20 cellular contexts compared by ENCODE assay signal in genomic region chr6:141313986-141314385, GRCh38.
A peak's percentile ranks its signal among the peaks of the same experiment; 100 is the strongest.
DNase-seq lines count a peak whose midpoint lies in the region.
"Had no signal": no experiment of that assay in that cellular context is flagged by ENCODE, and none has a peak within 500 bp of the region (broad histone marks: within the 10 kb centered on the region; RNA-seq: fewer than 3 reads in every experiment).

No MANE protein-coding gene starts in this region.

- DNase-seq in NCI-H2171 treated with DMSO at 0.1 percent for 48 hours (lab: John Stamatoyannopoulos, UW) (peak; percentile 50), NCI-H2171 (lab: John Stamatoyannopoulos, UW) (no peak), NCI-H82 treated with DMSO at 0.1 percent for 48 hours (lab: John Stamatoyannopoulos, UW; ENCODE audit: unreplicated experiment) (peak; percentile 59), foreskin melanocyte (peak; percentile 100), retina (peak; percentile 40), NCI-H1092 treated with DMSO at 0.1 percent for 48 hours (lab: John Stamatoyannopoulos, UW) (no peak), head of caudate nucleus (no peak)
- no peak for DNase-seq in stimulated activated naive CD4-positive, alpha-beta T cell treated with Interleukin-2 at 50 U/mL for 16 hours (lab: John Stamatoyannopoulos, UW)
- DNase-seq: 8988T; activated CD4-positive, alpha-beta memory T cell treated with anti-CD3 and anti-CD28 coated beads, Interleukin-2, amount 10 ng/mL, durations not matched to agents 7 days and 5 days; activated CD8-positive, alpha-beta memory T cell treated with anti-CD3 and anti-CD28 coated beads, Interleukin-2, amount 50 U/mL, for 4 hours; activated naive CD4-positive, alpha-beta T cell treated with anti-CD3 and anti-CD28 coated beads for 36 hours; DND-41; GF-D8; left colon; mesenchymal stem cell; NCI-H146; PC-9; small intestine; testis had no signal

- intact Hi-C loops in head of caudate nucleus (cut with DNase I): no loop called here

Comparison
In these comparisons a context has a peak if more than half of its experiments do, and no peak if none do; other contexts are left out.
1. DNase-seq: peak in NCI-H2171 treated with DMSO at 0.1 percent for 48 hours (single experiment), NCI-H82 treated with DMSO at 0.1 percent for 48 hours (single experiment), foreskin melanocyte (single experiment) and retina (single experiment); none in NCI-H2171 (single experiment), NCI-H1092 treated with DMSO at 0.1 percent for 48 hours (single experiment), stimulated activated naive CD4-positive, alpha-beta T cell treated with Interleukin-2 at 50 U/mL for 16 hours (single experiment) and head of caudate nucleus (0 of 42).